ENCODE assay signal across 16 cellular contexts in genomic region chr19:55478364-55478763, GRCh38. TPM values are rescaled to one million over a fixed set of nuclear protein-coding genes. Genes with fewer than 3 reads are reported as not detected.
DNase-seq lines count a peak whose midpoint lies in the region; ATAC-seq, FAIRE-seq and TF ChIP-seq lines count a peak whose summit lies in the region.
"Had no signal": no experiment of that assay in that cellular context is flagged by ENCODE, and none has a peak within 500 bp of the region (broad histone marks: within the 10 kb centered on the region; RNA-seq: fewer than 3 reads in every experiment).

No MANE protein-coding gene starts in this region.

- no peak for TF ChIP-seq CTCF in kidney (IDR thresholded peaks at IDR 0.05; ENCODE audit: borderline replicate concordance, extremely low read depth, insufficient read depth)

- CTCF ChIA-PET in activated CD4-positive, alpha-beta memory T cell treated with anti-CD3 and anti-CD28 coated beads for 36 hours (lab: Charles Lee) = interaction anchor here (2.4 to 3.5 kb wide), 2 partner anchors 11 to 26 kb away, joined by 11 to 21 read pairs; no protein-coding TSS in a partner anchor

- H3K27ac Mint-ChIP-seq in stimulated activated naive CD8-positive, alpha-beta T cell treated with anti-CD3 and anti-CD28 coated beads, Interleukin-15, Interleukin-2, amounts not matched to agents 100 ng/mL and 50 ng/mL, for 24 hours = peak overlapping the region; percentile 30
- no peak overlapping the region for H3K27ac Mint-ChIP-seq in activated CD4-positive, alpha-beta memory T cell treated with anti-CD3 and anti-CD28 coated beads for 36 hours

- no peak overlapping the region for H3K4me3 ChIP-seq in kidney (ENCODE audit: low read length in 2 of 2)
- H3K4me3 ChIP-seq: adrenal gland had no signal

- peaks cover 33% of the 10 kb centered on the region for H3K4me1 Mint-ChIP-seq in stimulated activated naive CD8-positive, alpha-beta T cell treated with anti-CD3 and anti-CD28 coated beads, Interleukin-15, Interleukin-2, amounts not matched to agents 100 ng/mL and 50 ng/mL, for 24 hours (ENCODE audit: low read depth)
- peaks cover 19% of the 10 kb centered on the region for H3K4me1 Mint-ChIP-seq in activated CD4-positive, alpha-beta memory T cell treated with anti-CD3 and anti-CD28 coated beads for 36 hours (ENCODE audit: low read depth)

- no peaks in the 10 kb centered on the region for H3K36me3 ChIP-seq in kidney (ENCODE audit: control insufficient read depth in 1 of 2, insufficient read depth in 2 of 2, low read length in 2 of 2)

- H3K4me1 ChIP-seq in kidney (ENCODE audit: control insufficient read depth in 1 of 2, insufficient read depth in 1 of 2, low read depth in 1 of 2, low read length in 2 of 2) = peaks cover 30 to 31% of the 10 kb centered on the region in 2 donors

- H3K9me3 ChIP-seq in kidney (ENCODE audit: control insufficient read depth in 1 of 2, low read length in 2 of 2) = no peaks in the 10 kb centered on the region
- H3K9me3 ChIP-seq: adrenal gland, gastroesophageal sphincter had no signal

- H3K4me3 Mint-ChIP-seq in stimulated activated naive CD8-positive, alpha-beta T cell treated with anti-CD3 and anti-CD28 coated beads, Interleukin-15, Interleukin-2, amounts not matched to agents 100 ng/mL and 50 ng/mL, for 24 hours = peak overlapping the region; percentile 90
- peak overlapping the region; percentile 55 for H3K4me3 Mint-ChIP-seq in activated CD4-positive, alpha-beta memory T cell treated with anti-CD3 and anti-CD28 coated beads for 36 hours

- no peak for ATAC-seq in stimulated activated naive CD8-positive, alpha-beta T cell treated with anti-CD3 and anti-CD28 coated beads, Interleukin-15, Interleukin-2, amounts not matched to agents 100 U/mL and 50 U/mL, for 24 hours
- ATAC-seq in GM19324 (IDR thresholded peaks at IDR 0.05; ENCODE audit: low FRiP score, unreplicated experiment) (no peak), HG03378 (IDR thresholded peaks at IDR 0.05; ENCODE audit: unreplicated experiment) (no peak)
- ATAC-seq: gastroesophageal sphincter had no signal

- H3K9me3 Mint-ChIP-seq in stimulated activated naive CD8-positive, alpha-beta T cell treated with anti-CD3 and anti-CD28 coated beads, Interleukin-15, Interleukin-2, amounts not matched to agents 100 ng/mL and 50 ng/mL, for 24 hours = no peaks in the 10 kb centered on the region
- H3K9me3 Mint-ChIP-seq in activated CD4-positive, alpha-beta memory T cell treated with anti-CD3 and anti-CD28 coated beads for 36 hours = no peaks in the 10 kb centered on the region

- peaks cover 4% of the 10 kb centered on the region for H3K36me3 Mint-ChIP-seq in stimulated activated naive CD8-positive, alpha-beta T cell treated with anti-CD3 and anti-CD28 coated beads, Interleukin-15, Interleukin-2, amounts not matched to agents 100 ng/mL and 50 ng/mL, for 24 hours (ENCODE audit: low read depth)
- H3K36me3 Mint-ChIP-seq in activated CD4-positive, alpha-beta memory T cell treated with anti-CD3 and anti-CD28 coated beads for 36 hours = peaks cover 2% of the 10 kb centered on the region

- intact Hi-C loops in activated CD4-positive, alpha-beta memory T cell treated with anti-CD3 and anti-CD28 coated beads for 36 hours (cut with micrococcal nuclease) = loop anchor here (5.0 kb wide), 1 partner anchor 129 kb away; the partner anchor contains the start of gene ZNF865
- intact Hi-C loops in kidney (cut with DNase I) = no loop called here

- FAIRE-seq in kidney (lab: Jason Lieb, UNC) = no peak
- FAIRE-seq in HTR-8/SVneo (lab: Jason Lieb, UNC) = no peak

- no peak for DNase-seq in stimulated activated naive CD8-positive, alpha-beta T cell treated with anti-CD3 and anti-CD28 coated beads, Interleukin-15, Interleukin-2, amounts not matched to agents 100 U/mL and 50 U/mL, for 24 hours
- no peak for DNase-seq in activated CD4-positive, alpha-beta memory T cell treated with anti-CD3 and anti-CD28 coated beads for 36 hours
- DNase-seq in kidney (peak; percentile 72), HTR-8/SVneo (ENCODE audit: insufficient read length, low spot score) (no peak), NCI-H526 treated with DMSO at 0.1 percent for 48 hours (lab: John Stamatoyannopoulos, UW) (no peak)
- DNase-seq: NCI-H1048, NCI-H510A, Right ventricle myocardium superior had no signal

- H3K9ac ChIP-seq in kidney (ENCODE audit: low read length in 2 of 2) = no peak overlapping the region

- POLR2A ChIA-PET in activated CD4-positive, alpha-beta memory T cell treated with anti-CD3 and anti-CD28 coated beads for 36 hours (lab: Charles Lee) = no interaction called here

- no peak overlapping the region for H3K27ac ChIP-seq in kidney (ENCODE audit: low read depth in 2 of 2, low read length in 2 of 2)
- H3K27ac ChIP-seq: adrenal gland, HL-60 had no signal

- H3K27me3 Mint-ChIP-seq in stimulated activated naive CD8-positive, alpha-beta T cell treated with anti-CD3 and anti-CD28 coated beads, Interleukin-15, Interleukin-2, amounts not matched to agents 100 ng/mL and 50 ng/mL, for 24 hours = no peaks in the 10 kb centered on the region
- H3K27me3 Mint-ChIP-seq in activated CD4-positive, alpha-beta memory T cell treated with anti-CD3 and anti-CD28 coated beads for 36 hours = no peaks in the 10 kb centered on the region

RNA-seq across cellular contexts. Expression of gene ZNF628, which starts 1.9 kb away (rescaled TPM):
- 1 to 10 TPM; 5.8 to 6.9 TPM for total RNA-seq in activated CD4-positive, alpha-beta memory T cell treated with anti-CD3 and anti-CD28 coated beads for 36 hours
- total RNA-seq in kidney = 12.0 TPM
- 2.3 TPM for polyA plus RNA-seq in kidney (ENCODE audit: insufficient read depth, low read depth, low replicate concordance)

RNA-seq across cellular contexts. Expression of gene NAT14, which starts 6.6 kb away (rescaled TPM):
- 10 to 100 TPM in 1 of 2 experiments, 1 to 10 TPM in 1; 8.5 to 12.9 TPM for total RNA-seq in activated CD4-positive, alpha-beta memory T cell treated with anti-CD3 and anti-CD28 coated beads for 36 hours
- 42.6 TPM for total RNA-seq in kidney
- 45.0 TPM for polyA plus RNA-seq in kidney (ENCODE audit: insufficient read depth, low read depth, low replicate concordance)

RNA-seq across cellular contexts. Expression of gene SSC5D, which starts 9.9 kb away (rescaled TPM):
- total RNA-seq in activated CD4-positive, alpha-beta memory T cell treated with anti-CD3 and anti-CD28 coated beads for 36 hours = under 1 TPM in 1 of 2 experiments, not detected in 1; 0.33 TPM
- total RNA-seq in kidney = 9.4 TPM
- polyA plus RNA-seq in kidney (ENCODE audit: insufficient read depth, low read depth, low replicate concordance) = 2.2 TPM
- polyA plus RNA-seq: CD14-positive monocyte had no signal

RNA-seq across cellular contexts. Expression of gene C19orf85, which starts 13.8 kb away (rescaled TPM):
- total RNA-seq in activated CD4-positive, alpha-beta memory T cell treated with anti-CD3 and anti-CD28 coated beads for 36 hours = not detected
- total RNA-seq in kidney = not detected
- polyA plus RNA-seq in kidney (ENCODE audit: insufficient read depth, low read depth, low replicate concordance) = not detected
- total RNA-seq: adrenal gland, gastroesophageal sphincter, omental fat pad, Right ventricle myocardium superior had no signal
- polyA plus RNA-seq: adrenal gland, CD14-positive monocyte had no signal

RNA-seq across cellular contexts. Expression of gene ISOC2, which starts 16.9 kb away (rescaled TPM):
- total RNA-seq in activated CD4-positive, alpha-beta memory T cell treated with anti-CD3 and anti-CD28 coated beads for 36 hours = 10 to 100 TPM; 24.6 to 24.7 TPM
- total RNA-seq in kidney = 45.9 TPM
- polyA plus RNA-seq in kidney (ENCODE audit: insufficient read depth, low read depth, low replicate concordance) = 326 TPM
